ENCODE assay signal across 17 cellular contexts in genomic region chr3:178318957-178319528, GRCh38.
"Had no signal": no experiment of that assay in that cellular context is flagged by ENCODE, and none has a peak within 500 bp of the region (broad histone marks: within the 10 kb centered on the region; RNA-seq: fewer than 3 reads in every experiment).

No MANE protein-coding gene starts in this region.

- H3K9me3 ChIP-seq: breast epithelium, pancreas, tibial artery, uterus had no signal

- H3K27me3 Mint-ChIP-seq: activated CD8-positive, alpha-beta T cell treated with anti-CD3 and anti-CD28 coated beads for 36 hours; activated naive CD8-positive, alpha-beta T cell treated with anti-CD3 and anti-CD28 coated beads for 36 hours; stimulated activated naive B cell treated with anti-CD40 and anti-IgM and Interleukin-4, amounts not matched to agents 10 μg/mL and 1 μg/mL and 100 μg/mL, for 72 hours had no signal

- FAIRE-seq: endometrium, pancreas had no signal

- H3K4me3 Mint-ChIP-seq: activated CD8-positive, alpha-beta T cell treated with anti-CD3 and anti-CD28 coated beads for 36 hours; activated naive CD8-positive, alpha-beta T cell treated with anti-CD3 and anti-CD28 coated beads for 36 hours; stimulated activated naive B cell treated with anti-CD40 and anti-IgM and Interleukin-4, amounts not matched to agents 10 μg/mL and 1 μg/mL and 100 μg/mL, for 72 hours; T-helper 17 cell; WTC11 had no signal

- H3K4me3 ChIP-seq: breast epithelium, lung, pancreas, tibial artery, uterus had no signal

- H3K4me1 ChIP-seq: breast epithelium, uterus had no signal

- H3K27me3 ChIP-seq: breast epithelium, pancreas, tibial artery, uterus had no signal

- H3K4me1 Mint-ChIP-seq: activated naive CD8-positive, alpha-beta T cell treated with anti-CD3 and anti-CD28 coated beads for 36 hours; stimulated activated naive B cell treated with anti-CD40 and anti-IgM and Interleukin-4, amounts not matched to agents 10 μg/mL and 1 μg/mL and 100 μg/mL, for 72 hours had no signal

- H3K27ac ChIP-seq: breast epithelium, tibial artery, uterus had no signal

- H3K36me3 Mint-ChIP-seq: activated naive CD8-positive, alpha-beta T cell treated with anti-CD3 and anti-CD28 coated beads for 36 hours; stimulated activated naive B cell treated with anti-CD40 and anti-IgM and Interleukin-4, amounts not matched to agents 10 μg/mL and 1 μg/mL and 100 μg/mL, for 72 hours; WTC11 had no signal

- H3K9me3 Mint-ChIP-seq: activated CD8-positive, alpha-beta T cell treated with anti-CD3 and anti-CD28 coated beads for 36 hours; activated naive CD8-positive, alpha-beta T cell treated with anti-CD3 and anti-CD28 coated beads for 36 hours; WTC11 had no signal

- ATAC-seq: activated CD8-positive, alpha-beta T cell treated with anti-CD3 and anti-CD28 coated beads for 36 hours; esophagus mucosa; pancreas; stimulated activated naive B cell treated with anti-CD40 and anti-IgM and Interleukin-4, amounts not matched to agents 10 μg/mL and 1 μg/mL and 100 μg/mL, for 72 hours; T-helper 17 cell; WTC11 had no signal

- H3K27ac Mint-ChIP-seq: activated CD8-positive, alpha-beta T cell treated with anti-CD3 and anti-CD28 coated beads for 36 hours; activated naive CD8-positive, alpha-beta T cell treated with anti-CD3 and anti-CD28 coated beads for 36 hours; stimulated activated naive B cell treated with anti-CD40 and anti-IgM and Interleukin-4, amounts not matched to agents 10 μg/mL and 1 μg/mL and 100 μg/mL, for 72 hours; T-helper 17 cell; WTC11 had no signal

- DNase-seq: activated CD4-positive, alpha-beta T cell treated with anti-CD3 and anti-CD28 coated beads for 48 hours; activated CD8-positive, alpha-beta memory T cell treated with anti-CD3 and anti-CD28 coated beads, Interleukin-2, amount 50 U/mL, for 4 hours; activated CD8-positive, alpha-beta T cell treated with anti-CD3 and anti-CD28 coated beads for 36 hours; activated effector memory CD4-positive, alpha-beta T cell treated with anti-CD3 and anti-CD28 coated beads, Interleukin-2, amount 50 U/mL, for 16 hours; activated naive CD8-positive, alpha-beta T cell treated with anti-CD3 and anti-CD28 coated beads for 36 hours; activated T-cell treated with anti-CD3 and anti-CD28 coated beads, Interleukin-2, amount 50 U/mL, for 48 hours; pancreas; stimulated activated CD4-positive, alpha-beta T cell treated with anti-CD3 and anti-CD28 coated beads, Interleukin-4, amount 100 ng/mL, for 1 hour; stimulated activated naive B cell treated with anti-CD40 and anti-IgM and Interleukin-4, amounts not matched to agents 10 μg/mL and 1 μg/mL and 100 μg/mL, for 72 hours; T-helper 17 cell; tibial artery; uterus had no signal

- H3K36me3 ChIP-seq: breast epithelium, pancreas, tibial artery, uterus had no signal
